12 cellular contexts compared by ENCODE assay signal in the genomic region with DNA sequence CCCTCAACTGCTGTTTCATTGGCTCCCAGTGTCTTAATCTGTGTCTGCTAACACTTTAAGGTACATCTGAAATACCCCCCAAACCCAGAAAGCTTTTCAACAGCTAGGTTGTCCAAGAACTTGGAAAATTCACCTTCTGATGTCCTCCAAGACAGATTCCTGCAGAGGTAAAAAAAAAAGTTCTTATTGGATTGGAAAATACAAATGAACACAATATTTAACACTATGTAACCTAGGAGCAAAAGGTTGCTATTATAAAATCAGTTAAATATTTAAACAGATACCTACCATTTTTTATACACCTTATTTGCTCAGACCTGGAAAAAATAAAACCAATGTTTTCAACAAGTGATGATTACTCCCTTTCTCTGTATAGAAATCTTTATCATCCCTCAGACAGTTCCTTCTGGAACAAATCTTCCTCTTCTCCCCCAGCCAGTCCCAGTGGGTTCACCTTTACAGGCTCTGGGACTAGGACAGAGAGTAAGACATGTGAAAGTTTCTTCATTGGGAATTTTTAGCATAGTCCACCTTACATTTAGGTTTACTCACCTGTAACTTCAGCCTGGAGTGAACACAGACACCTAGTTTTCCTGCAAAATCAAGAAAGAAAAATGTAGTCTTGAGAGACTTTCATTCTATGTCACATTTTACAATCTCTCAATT. TPM values are rescaled to one million over a fixed set of nuclear protein-coding genes. Genes with fewer than 3 reads are reported as not detected.
DNase-seq lines count a peak whose midpoint lies in the region; ATAC-seq and TF ChIP-seq lines count a peak whose summit lies in the region.
"Had no signal": no experiment of that assay in that cellular context is flagged by ENCODE, and none has a peak within 500 bp of the region (broad histone marks: within the 10 kb centered on the region; RNA-seq: fewer than 3 reads in every experiment).

No MANE protein-coding gene starts in this region.

- POLR2A ChIA-PET in CD4-positive, alpha-beta T cell (lab: Charles Lee), result interaction anchor here (1.0 to 9.4 kb wide), 10 partner anchors 10 to 261 kb away, joined by 3 to 599 read pairs (median 44); a partner anchor contains a TSS
- POLR2A ChIA-PET in activated CD4-positive, alpha-beta memory T cell treated with anti-CD3 and anti-CD28 coated beads, Interleukin-2, amount 10 ng/mL, durations not matched to agents 7 days and 5 days (lab: Charles Lee), result interaction anchor here (0.8 to 9.7 kb wide), 11 partner anchors 9 to 261 kb away, joined by 3 to 674 read pairs (median 49); a partner anchor contains a TSS

- no peak for ATAC-seq in CD4-positive, alpha-beta T cell (ENCODE audit: poor library complexity)
- ATAC-seq in HG03045 (IDR thresholded peaks at IDR 0.05; ENCODE audit: unreplicated experiment), result no peak

- H3K4ac ChIP-seq in mesendoderm (ENCODE audit: low read depth, low read length), result no peak overlapping the region

- H2BK15ac ChIP-seq in mesendoderm (replicated peaks; ENCODE audit: low read depth), result no peak overlapping the region

- H3K27me3 Mint-ChIP-seq in CD4-positive, alpha-beta T cell, result no peaks in the 10 kb centered on the region
- no peaks in the 10 kb centered on the region for H3K27me3 Mint-ChIP-seq in activated CD4-positive, alpha-beta memory T cell treated with anti-CD3 and anti-CD28 coated beads, Interleukin-2, amount 10 ng/mL, durations not matched to agents 7 days and 5 days

- H3K79me2 ChIP-seq in mesendoderm (ENCODE audit: control insufficient read depth, insufficient read depth, low read length), result peaks cover 48% of the 10 kb centered on the region

- H3K9me3 Mint-ChIP-seq in CD4-positive, alpha-beta T cell, result no peaks in the 10 kb centered on the region
- no peaks in the 10 kb centered on the region for H3K9me3 Mint-ChIP-seq in activated CD4-positive, alpha-beta memory T cell treated with anti-CD3 and anti-CD28 coated beads, Interleukin-2, amount 10 ng/mL, durations not matched to agents 7 days and 5 days

- H3K23ac ChIP-seq in mesendoderm (ENCODE audit: low read length), result no peak overlapping the region

- no peak overlapping the region for H2AK5ac ChIP-seq in mesendoderm (ENCODE audit: low read length)

- H2BK5ac ChIP-seq in mesendoderm (ENCODE audit: low read length), result no peak overlapping the region

- H4K5ac ChIP-seq in mesendoderm (ENCODE audit: low read length), result no peak overlapping the region

- H3K27ac Mint-ChIP-seq in CD4-positive, alpha-beta T cell, result peak overlapping the region; percentile 90
- peak overlapping the region; percentile 96 for H3K27ac Mint-ChIP-seq in activated CD4-positive, alpha-beta memory T cell treated with anti-CD3 and anti-CD28 coated beads, Interleukin-2, amount 10 ng/mL, durations not matched to agents 7 days and 5 days

- H3K4me1 Mint-ChIP-seq in CD4-positive, alpha-beta T cell (ENCODE audit: low read depth), result peaks cover 58% of the 10 kb centered on the region
- H3K4me1 Mint-ChIP-seq in activated CD4-positive, alpha-beta memory T cell treated with anti-CD3 and anti-CD28 coated beads, Interleukin-2, amount 10 ng/mL, durations not matched to agents 7 days and 5 days, result peaks cover 56% of the 10 kb centered on the region

- intact Hi-C loops in CD4-positive, alpha-beta T cell (cut with DNase I, micrococcal nuclease), result no loop called here

- no peak overlapping the region for H4K8ac ChIP-seq in mesendoderm (ENCODE audit: low read depth, low read length)

- CTCF ChIA-PET in CD4-positive, alpha-beta T cell (lab: Charles Lee), result interaction anchor here (0.6 to 4.6 kb wide), 3 partner anchors 66 to 109 kb away, joined by 3 to 58 read pairs (median 13); a partner anchor contains a TSS
- CTCF ChIA-PET in activated CD4-positive, alpha-beta memory T cell treated with anti-CD3 and anti-CD28 coated beads, Interleukin-2, amount 10 ng/mL, durations not matched to agents 7 days and 5 days (lab: Charles Lee), result interaction anchor here (1.0 kb wide), 1 partner anchor 206 kb away, joined by 4 read pairs; a partner anchor contains a TSS

- H3K4me3 Mint-ChIP-seq in CD4-positive, alpha-beta T cell, result peak overlapping the region; percentile 98
- H3K4me3 Mint-ChIP-seq in activated CD4-positive, alpha-beta memory T cell treated with anti-CD3 and anti-CD28 coated beads, Interleukin-2, amount 10 ng/mL, durations not matched to agents 7 days and 5 days, result peak overlapping the region; percentile 97

- peak overlapping the region; percentile 99 for H3K4me2 ChIP-seq in mesendoderm (ENCODE audit: low read length)

- no peaks in the 10 kb centered on the region for H3K4me1 ChIP-seq in mesendoderm (ENCODE audit: control insufficient read depth, low read depth, low read length)

- H3K79me1 ChIP-seq in mesendoderm (ENCODE audit: low read length), result peaks cover 1% of the 10 kb centered on the region

- DNase-seq in CD4-positive, alpha-beta T cell, result no peak
- DNase-seq in H7, result no peak
- DNase-seq in activated CD4-positive, alpha-beta memory T cell treated with anti-CD3 and anti-CD28 coated beads, Interleukin-2, amount 10 ng/mL, durations not matched to agents 7 days and 5 days, result no peak
- no peak for DNase-seq in mesendoderm
- no peak for DNase-seq in activated CD4-positive, CD25-positive, alpha-beta regulatory T cell treated with anti-CD3 and anti-CD28 coated beads, Interleukin-2, amount 50 U/mL, for 72 hours
- DNase-seq in NCI-H748 (lab: John Stamatoyannopoulos, UW; ENCODE audit: unreplicated experiment), result no peak
- DNase-seq in NCI-H446 (lab: John Stamatoyannopoulos, UW), result no peak
- DNase-seq: amniotic stem cell; midbrain; stimulated activated CD4-positive, alpha-beta T cell treated with anti-CD3 and anti-CD28 coated beads, Interleukin-2, amount 100 ng/mL, for 24 hours; transverse colon had no signal

- H3K56ac ChIP-seq in mesendoderm (ENCODE audit: low read length), result no peak overlapping the region

- TF ChIP-seq CTCF in CD4-positive, alpha-beta T cell (IDR thresholded peaks at IDR 0.05), result no peak

- no peaks in the 10 kb centered on the region for H3K27me3 ChIP-seq in CD4-positive, alpha-beta T cell (ENCODE audit: control insufficient read depth, insufficient read depth, low read length)
- H3K27me3 ChIP-seq in H7 (ENCODE audit: control insufficient read depth, insufficient read depth, low read length) (no peaks in the 10 kb centered on the region), mesendoderm (ENCODE audit: insufficient read depth, low read length, poor library complexity) (no peaks in the 10 kb centered on the region)
- H3K27me3 ChIP-seq: transverse colon had no signal

- no peak overlapping the region for H3K27ac ChIP-seq in CD4-positive, alpha-beta T cell (ENCODE audit: low read depth, low read length)
- H3K27ac ChIP-seq in mesendoderm (ENCODE audit: low read depth, low read length), result no peak overlapping the region

- H3K4me3 ChIP-seq in H7 (ENCODE audit: insufficient read depth, low read depth, low read length) (peak overlapping the region; percentile 84; the same call in 1 of the 2 replicates), mesendoderm (ENCODE audit: low read length) (peak overlapping the region; percentile 55)

- H3K36me3 Mint-ChIP-seq in CD4-positive, alpha-beta T cell (ENCODE audit: low read depth), result peaks cover 48% of the 10 kb centered on the region
- H3K36me3 Mint-ChIP-seq in activated CD4-positive, alpha-beta memory T cell treated with anti-CD3 and anti-CD28 coated beads, Interleukin-2, amount 10 ng/mL, durations not matched to agents 7 days and 5 days (ENCODE audit: low read depth), result peaks cover 61% of the 10 kb centered on the region

- H3K18ac ChIP-seq in mesendoderm (ENCODE audit: low read length), result no peak overlapping the region

- H2BK120ac ChIP-seq in mesendoderm (ENCODE audit: low read depth, low read length), result no peak overlapping the region

- H3K36me3 ChIP-seq in H7 (replicated peaks; ENCODE audit: control insufficient read depth, insufficient read depth, low read length), result peaks cover 31% of the 10 kb centered on the region
- peaks cover 19% of the 10 kb centered on the region for H3K36me3 ChIP-seq in mesendoderm (ENCODE audit: control insufficient read depth, insufficient read depth, low read length)

- no peaks in the 10 kb centered on the region for H3K9me3 ChIP-seq in CD4-positive, alpha-beta T cell (ENCODE audit: control insufficient read depth, low read length)
- H3K9me3 ChIP-seq: transverse colon had no signal

- H3K9ac ChIP-seq in mesendoderm (ENCODE audit: low read length), result peak overlapping the region; percentile 82

RNA-seq across cellular contexts. Expression of a gene that starts 13.3 kb away (rescaled TPM):
- 100 to 1,000 TPM; 289 to 297 TPM for total RNA-seq in CD4-positive, alpha-beta T cell
- 153 and 160 TPM in 2 replicates for total RNA-seq in H7 (2014; rRNA removed; shearing (Covaris generic))
- 10 to 100 TPM; 46.1 to 48.4 TPM for total RNA-seq in activated CD4-positive, alpha-beta memory T cell treated with anti-CD3 and anti-CD28 coated beads, Interleukin-2, amount 10 ng/mL, durations not matched to agents 7 days and 5 days
- polyA plus RNA-seq in mesendoderm (2013, experiment 1 of 2), result 71.5 TPM
- 71.4 TPM for polyA plus RNA-seq in mesendoderm (2013, experiment 2 of 2)

RNA-seq across cellular contexts. Expression of a gene that starts 20.0 kb away (rescaled TPM):
- total RNA-seq in CD4-positive, alpha-beta T cell, result under 1 TPM in 1 of 2 experiments, not detected in 1; 0.59 TPM
- not detected in 2 replicates for total RNA-seq in H7 (2014; rRNA removed; shearing (Covaris generic))
- total RNA-seq in activated CD4-positive, alpha-beta memory T cell treated with anti-CD3 and anti-CD28 coated beads, Interleukin-2, amount 10 ng/mL, durations not matched to agents 7 days and 5 days, result not detected
- polyA plus RNA-seq in mesendoderm (2013, experiment 1 of 2), result not detected
- not detected for polyA plus RNA-seq in mesendoderm (2013, experiment 2 of 2)
- total RNA-seq: transverse colon had no signal

RNA-seq across cellular contexts. Expression of a gene that starts 20.8 kb away (rescaled TPM):
- total RNA-seq in CD4-positive, alpha-beta T cell, result 100 to 1,000 TPM in 1 of 2 experiments, 10 to 100 TPM in 1; 93.1 to 104 TPM
- 24.0 and 29.0 TPM in 2 replicates for total RNA-seq in H7 (2014; rRNA removed; shearing (Covaris generic))
- total RNA-seq in activated CD4-positive, alpha-beta memory T cell treated with anti-CD3 and anti-CD28 coated beads, Interleukin-2, amount 10 ng/mL, durations not matched to agents 7 days and 5 days, result 10 to 100 TPM; 40.6 to 41.6 TPM
- 20.0 TPM for polyA plus RNA-seq in mesendoderm (2013, experiment 1 of 2)
- polyA plus RNA-seq in mesendoderm (2013, experiment 2 of 2), result 19.2 TPM

RNA-seq across cellular contexts. Expression of a gene that starts 28.0 kb away (rescaled TPM):
- 100 to 1,000 TPM; 231 to 234 TPM for total RNA-seq in CD4-positive, alpha-beta T cell
- 271 and 340 TPM in 2 replicates for total RNA-seq in H7 (2014; rRNA removed; shearing (Covaris generic))
- 100 to 1,000 TPM; 262 to 279 TPM for total RNA-seq in activated CD4-positive, alpha-beta memory T cell treated with anti-CD3 and anti-CD28 coated beads, Interleukin-2, amount 10 ng/mL, durations not matched to agents 7 days and 5 days
- 325 TPM for polyA plus RNA-seq in mesendoderm (2013, experiment 1 of 2)
- polyA plus RNA-seq in mesendoderm (2013, experiment 2 of 2), result 333 TPM

RNA-seq across cellular contexts. Expression of a gene that starts 47.4 kb away (rescaled TPM):
- 100 to 1,000 TPM; 343 to 358 TPM for total RNA-seq in CD4-positive, alpha-beta T cell
- 19.1 and 19.3 TPM in 2 replicates for total RNA-seq in H7 (2014; rRNA removed; shearing (Covaris generic))
- total RNA-seq in activated CD4-positive, alpha-beta memory T cell treated with anti-CD3 and anti-CD28 coated beads, Interleukin-2, amount 10 ng/mL, durations not matched to agents 7 days and 5 days, result 10 to 100 TPM; 80.3 to 82.4 TPM
- polyA plus RNA-seq in mesendoderm (2013, experiment 1 of 2), result 54.5 TPM
- 52.7 TPM for polyA plus RNA-seq in mesendoderm (2013, experiment 2 of 2)
